In genomic region chr6:152170313-152170701, GRCh38 we compare ENCODE assay signal across 13 cellular contexts.
DNase-seq lines count a peak whose midpoint lies in the region; ATAC-seq and TF ChIP-seq lines count a peak whose summit lies in the region.
"Had no signal": no experiment of that assay in that cellular context is flagged by ENCODE, and none has a peak within 500 bp of the region (broad histone marks: within the 10 kb centered on the region; RNA-seq: fewer than 3 reads in every experiment).

No MANE protein-coding gene starts in this region.

- no peak for ATAC-seq in psoas muscle
- ATAC-seq in HG03135 (IDR thresholded peaks at IDR 0.05; ENCODE audit: unreplicated experiment), result no peak
- ATAC-seq: upper lobe of right lung had no signal

- no peaks in the 10 kb centered on the region for H3K9me3 ChIP-seq in psoas muscle
- H3K9me3 ChIP-seq: upper lobe of right lung had no signal

- H3K4me3 Mint-ChIP-seq in activated naive CD4-positive, alpha-beta T cell treated with anti-CD3 and anti-CD28 coated beads for 36 hours, result peak overlapping the region; percentile 19
- H3K4me3 Mint-ChIP-seq in HFFc6, result no peak overlapping the region

- CTCF ChIA-PET in activated naive CD4-positive, alpha-beta T cell treated with anti-CD3 and anti-CD28 coated beads for 36 hours (lab: Charles Lee), result interaction anchor here (0.6 to 1.1 kb wide), 3 partner anchors 17 to 479 kb away, joined by 3 to 8 read pairs (median 3); no protein-coding TSS in a partner anchor

- peaks cover 1 to 9% of the 10 kb centered on the region in 2 donors for H3K36me3 ChIP-seq in psoas muscle (ENCODE audit: insufficient read depth in 1 of 2, low read depth in 1 of 2)

- H3K4me1 ChIP-seq in psoas muscle, result peaks cover 54% of the 10 kb centered on the region
- H3K4me1 ChIP-seq: upper lobe of right lung had no signal

- intact Hi-C loops in activated naive CD4-positive, alpha-beta T cell treated with anti-CD3 and anti-CD28 coated beads for 36 hours (cut with micrococcal nuclease), result loop anchor here (2.0 to 5.0 kb wide), 2 partner anchors 132 to 812 kb away; partner anchors contain the start of gene FBXO5
- intact Hi-C loops in psoas muscle (cut with DNase I), result no loop called here

- no peaks in the 10 kb centered on the region for H3K27me3 ChIP-seq in psoas muscle (ENCODE audit: insufficient read depth in 3 of 3, low read length in 2 of 3)
- H3K27me3 ChIP-seq: upper lobe of right lung had no signal

- DNase-seq in activated naive CD4-positive, alpha-beta T cell treated with anti-CD3 and anti-CD28 coated beads for 36 hours, result no peak
- no peak for DNase-seq in activated naive CD4-positive, alpha-beta T cell (lab: John Stamatoyannopoulos, UW)
- DNase-seq in HFFc6, result no peak
- peak; percentile 10 for DNase-seq in amniotic epithelial cell (ENCODE audit: low read depth)
- no peak for DNase-seq in psoas muscle
- DNase-seq in NK-92 treated with Interleukin-12 subunit alpha and Interleukin-12 subunit beta, amount 100 ng/mL, for 24 hours (lab: John Stamatoyannopoulos, UW), result no peak
- DNase-seq in islet precursor cell, result no peak
- DNase-seq: amygdala, Calu3, NCI-H345, occipital lobe, upper lobe of right lung had no signal

- peaks cover 49% of the 10 kb centered on the region for H3K4me1 Mint-ChIP-seq in activated naive CD4-positive, alpha-beta T cell treated with anti-CD3 and anti-CD28 coated beads for 36 hours (ENCODE audit: low read depth)
- H3K4me1 Mint-ChIP-seq in HFFc6 (ENCODE audit: low read depth), result peaks cover 21% of the 10 kb centered on the region

- TF ChIP-seq CTCF in HFFc6 (IDR thresholded peaks at IDR 0.05) (no peak), psoas muscle (IDR thresholded peaks at IDR 0.05) (no peak)

- peak overlapping the region; percentile 89 for H3K27ac Mint-ChIP-seq in activated naive CD4-positive, alpha-beta T cell treated with anti-CD3 and anti-CD28 coated beads for 36 hours
- H3K27ac Mint-ChIP-seq in HFFc6, result peak overlapping the region; percentile 17; the same call in 1 of the 2 replicates

- peak overlapping the region; percentile 98 for H3K27ac ChIP-seq in psoas muscle
- H3K27ac ChIP-seq: upper lobe of right lung had no signal

- peaks cover 36% of the 10 kb centered on the region for H3K36me3 Mint-ChIP-seq in activated naive CD4-positive, alpha-beta T cell treated with anti-CD3 and anti-CD28 coated beads for 36 hours (ENCODE audit: low read depth)
- H3K36me3 Mint-ChIP-seq in HFFc6 (ENCODE audit: low read depth), result peaks cover 15% of the 10 kb centered on the region

- peaks cover 5% of the 10 kb centered on the region for H3K9me3 Mint-ChIP-seq in activated naive CD4-positive, alpha-beta T cell treated with anti-CD3 and anti-CD28 coated beads for 36 hours
- H3K9me3 Mint-ChIP-seq in HFFc6, result no peaks in the 10 kb centered on the region

- WGBS in psoas muscle, 3 donors, result 75 to 80% (median 75%) methylated on average over 4 of the region's 4 CpGs

- H3K27me3 Mint-ChIP-seq in activated naive CD4-positive, alpha-beta T cell treated with anti-CD3 and anti-CD28 coated beads for 36 hours (ENCODE audit: low read depth), result no peaks in the 10 kb centered on the region
- peaks cover 2% of the 10 kb centered on the region; the same call in 1 of the 2 replicates for H3K27me3 Mint-ChIP-seq in HFFc6 (ENCODE audit: insufficient read depth)

- no peak overlapping the region for H3K4me3 ChIP-seq in psoas muscle
- H3K4me3 ChIP-seq: upper lobe of right lung had no signal
